20 cellular contexts compared by ENCODE assay signal in genomic region chr17:29080323-29080722, GRCh38.
"Had no signal": no experiment of that assay in that cellular context is flagged by ENCODE, and none has a peak within 500 bp of the region (broad histone marks: within the 10 kb centered on the region; RNA-seq: fewer than 3 reads in every experiment).

No MANE protein-coding gene starts in this region.

- H3K27me3 Mint-ChIP-seq: naive thymus-derived CD4-positive, alpha-beta T cell; progenitor cell of endocrine pancreas; stimulated activated memory B cell treated with anti-CD40 and anti-IgM and Interleukin-4, amounts not matched to agents 10 μg/mL and 1 μg/mL and 100 μg/mL, for 72 hours; stimulated activated naive CD8-positive, alpha-beta T cell treated with anti-CD3 and anti-CD28 coated beads, Interleukin-15, amount 100 ng/mL, for 72 hours had no signal

- H3K9me3 ChIP-seq: esophagus squamous epithelium, gastroesophageal sphincter, ovary, testis, tibial nerve had no signal

- H3K4me1 ChIP-seq: testis had no signal

- H3K9me3 Mint-ChIP-seq: naive thymus-derived CD4-positive, alpha-beta T cell; nephron progenitor cell; stimulated activated memory B cell treated with anti-CD40 and anti-IgM and Interleukin-4, amounts not matched to agents 10 μg/mL and 1 μg/mL and 100 μg/mL, for 72 hours; stimulated activated naive CD8-positive, alpha-beta T cell treated with anti-CD3 and anti-CD28 coated beads, Interleukin-15, amount 100 ng/mL, for 72 hours had no signal

- H3K27ac ChIP-seq: esophagus squamous epithelium, gastroesophageal sphincter, ovary, testis, tibial nerve had no signal

- H3K27me3 ChIP-seq: esophagus squamous epithelium, gastroesophageal sphincter, ovary, testis, tibial nerve had no signal

- H3K4me2 ChIP-seq: smooth muscle cell had no signal

- H3K4me3 Mint-ChIP-seq: naive thymus-derived CD4-positive, alpha-beta T cell; nephron progenitor cell; stimulated activated memory B cell treated with anti-CD40 and anti-IgM and Interleukin-4, amounts not matched to agents 10 μg/mL and 1 μg/mL and 100 μg/mL, for 72 hours; stimulated activated naive CD8-positive, alpha-beta T cell treated with anti-CD3 and anti-CD28 coated beads, Interleukin-15, amount 100 ng/mL, for 72 hours had no signal

- H3K36me3 ChIP-seq: ovary had no signal

- H3K4me1 Mint-ChIP-seq: stimulated activated memory B cell treated with anti-CD40 and anti-IgM and Interleukin-4, amounts not matched to agents 10 μg/mL and 1 μg/mL and 100 μg/mL, for 72 hours; stimulated activated naive CD8-positive, alpha-beta T cell treated with anti-CD3 and anti-CD28 coated beads, Interleukin-15, amount 100 ng/mL, for 72 hours had no signal

- FAIRE-seq: kidney had no signal

- H3K27ac Mint-ChIP-seq: naive thymus-derived CD4-positive, alpha-beta T cell; nephron progenitor cell; progenitor cell of endocrine pancreas; stimulated activated memory B cell treated with anti-CD40 and anti-IgM and Interleukin-4, amounts not matched to agents 10 μg/mL and 1 μg/mL and 100 μg/mL, for 72 hours; stimulated activated naive CD8-positive, alpha-beta T cell treated with anti-CD3 and anti-CD28 coated beads, Interleukin-15, amount 100 ng/mL, for 72 hours had no signal

- H3K4me3 ChIP-seq: esophagus squamous epithelium, gastroesophageal sphincter, ovary, smooth muscle cell, tibial nerve had no signal

- DNase-seq: dermis blood vessel endothelial cell; esophagus squamous epithelium; foreskin fibroblast; glutamatergic neuron; kidney; left colon; mesendoderm; naive thymus-derived CD4-positive, alpha-beta T cell; nephron progenitor cell; ovary; stimulated activated CD4-positive, alpha-beta T cell treated with anti-CD3 and anti-CD28 coated beads, Interleukin-4, amount 100 ng/mL, for 1 hour; stimulated activated CD8-positive, alpha-beta memory T cell treated with anti-CD3 and anti-CD28 coated beads, Interleukin-4, amount 100 ng/mL, for 48 hours; stimulated activated naive CD8-positive, alpha-beta T cell treated with anti-CD3 and anti-CD28 coated beads, Interleukin-15, amount 100 ng/mL, for 72 hours; testis had no signal

- ATAC-seq: gastroesophageal sphincter; left colon; naive thymus-derived CD4-positive, alpha-beta T cell; right cardiac atrium; stimulated activated naive CD8-positive, alpha-beta T cell treated with anti-CD3 and anti-CD28 coated beads, Interleukin-15, amount 100 ng/mL, for 72 hours had no signal
